8 cellular contexts compared by ENCODE assay signal in genomic region chr12:31897791-31898503, GRCh38.
DNase-seq lines count a peak whose midpoint lies in the region; ATAC-seq and TF ChIP-seq lines count a peak whose summit lies in the region.

No MANE protein-coding gene starts in this region.

- no peaks in the 10 kb centered on the region for H3K79me2 ChIP-seq in OCI-LY7 (ENCODE audit: insufficient read depth, low read depth, low read length)

- CTCF ChIA-PET in OCI-LY7 (lab: Charles Lee; ENCODE audit: unreplicated experiment), result no interaction called here
- CTCF ChIA-PET in RWPE1 (lab: Yijun Ruan, JAX), result no interaction called here

- peak overlapping the region; percentile 54; the same call in 1 of the 2 replicates for H2AFZ ChIP-seq in OCI-LY7 (ENCODE audit: low read length)

- no peaks in the 10 kb centered on the region for H4K20me1 ChIP-seq in OCI-LY7 (ENCODE audit: insufficient read depth, low read length)

- H3K4me3 ChIP-seq in HAP-1 (no peak overlapping the region), OCI-LY7 (ENCODE audit: low read depth, low read length, poor library complexity, severe bottlenecking) (peak overlapping the region; percentile 54)

- H3K36me3 ChIP-seq in HAP-1 (replicated peaks) (no peaks in the 10 kb centered on the region), OCI-LY7 (ENCODE audit: insufficient read depth, low read length) (peaks cover 51% of the 10 kb centered on the region)

- in situ Hi-C loops in HAP-1 (cut with MboI; ENCODE audit: low sequenced_read_pairs), result no loop called here

- intact Hi-C loops in OCI-LY7 (cut with micrococcal nuclease; ENCODE audit: unreplicated experiment), result loop anchor here (2.0 to 10.0 kb wide), 5 partner anchors 53 to 237 kb away; partner anchors contain the start of gene AMN1

- H3K9me2 ChIP-seq in OCI-LY7 (ENCODE audit: insufficient read depth, low read length), result no peaks in the 10 kb centered on the region

- no peak for ATAC-seq in HG02610 (IDR thresholded peaks at IDR 0.05; ENCODE audit: unreplicated experiment)

- H3K4me2 ChIP-seq in OCI-LY7 (ENCODE audit: low read length), result peak overlapping the region; percentile 32

- POLR2A ChIA-PET in OCI-LY7 (lab: Charles Lee) (interaction anchor here (0.7 to 1.3 kb wide), 3 partner anchors 17 to 21 kb away, joined by 3 to 6 read pairs (median 3); no protein-coding TSS in a partner anchor), RWPE1 (lab: Yijun Ruan, JAX; ENCODE audit: low non-redundant PET) (no interaction called here)

- TF ChIP-seq CTCF in OCI-LY7 (conservative IDR thresholded peaks at IDR 0.05; ENCODE audit: low read length), result no peak
- TF ChIP-seq CTCF in RWPE1 (conservative IDR thresholded peaks at IDR 0.05; ENCODE audit: low read depth), result no peak

- H3K9me3 ChIP-seq in HAP-1 (no peaks in the 10 kb centered on the region), OCI-LY7 (ENCODE audit: low read length) (peaks cover 72% of the 10 kb centered on the region)

- peak overlapping the region; percentile 96 for H3K27ac ChIP-seq in OCI-LY7 (ENCODE audit: low read depth, low read length, poor library complexity, severe bottlenecking)
- no peak overlapping the region for H3K27ac ChIP-seq in RWPE1

- BruUV-seq in OCI-LY7 (replicated peaks; lab: Mats Ljungman, UMichigan), result no TSS peak

- H3K4me1 ChIP-seq in HAP-1 (no peaks in the 10 kb centered on the region), OCI-LY7 (ENCODE audit: insufficient read depth, low read length, poor library complexity, severe bottlenecking) (peaks cover 37% of the 10 kb centered on the region)

- DNase-seq in Ammon's horn (ENCODE audit: low spot score) (peak; percentile 17), HAP-1 (ENCODE audit: low spot score in 2 of 2) (peak; percentile 10 to 51), OCI-LY7 (ENCODE audit: low spot score) (peak; percentile 32), ecto neural progenitor cell (ENCODE audit: low spot score) (peak; percentile 52), pons (ENCODE audit: low spot score) (peak; percentile 18), RWPE1 (ENCODE audit: low spot score) (no peak), AG08395 (ENCODE audit: low spot score) (no peak)

- H3K27me3 ChIP-seq in HAP-1 (ENCODE audit: low read depth), result no peaks in the 10 kb centered on the region

Comparison
In these comparisons a context has a peak if more than half of its experiments do, and no peak if none do; other contexts are left out.
1. DNase-seq: peak in Ammon's horn (single experiment), HAP-1 (2 of 2), OCI-LY7 (single experiment), ecto neural progenitor cell (single experiment) and pons (single experiment); none in RWPE1 (single experiment) and AG08395 (single experiment).